Comparison of ENCODE assay signal across 15 cellular contexts in genomic region chr20:14148042-14148441, GRCh38.
DNase-seq lines count a peak whose midpoint lies in the region; TF ChIP-seq lines count a peak whose summit lies in the region.
"Had no signal": no experiment of that assay in that cellular context is flagged by ENCODE, and none has a peak within 500 bp of the region (broad histone marks: within the 10 kb centered on the region; RNA-seq: fewer than 3 reads in every experiment).

No MANE protein-coding gene starts in this region.

- peak; percentile 4 for DNase-seq in AG08396 (ENCODE audit: low spot score)
- DNase-seq in HT1080 (ENCODE audit: low read depth) = peak; percentile 3
- peak; percentile 41 for DNase-seq in astrocyte of the hippocampus (ENCODE audit: low read depth, low spot score)
- DNase-seq in fibroblast of villous mesenchyme (ENCODE audit: low read depth) = peak; percentile 82
- DNase-seq in SW 1271 (lab: John Stamatoyannopoulos, UW) = no peak
- DNase-seq in ecto neural progenitor cell (ENCODE audit: low spot score) = no peak
- no peak for DNase-seq in GM13977 (ENCODE audit: low spot score)
- DNase-seq in NCI-H1694 (lab: John Stamatoyannopoulos, UW) = no peak
- DNase-seq: AML-193, DMS79, HCEC 1CT, NCI-H1436 treated with DMSO at 0.1 percent for 48 hours, NCI-H2081, NCI-H2171 treated with DMSO at 0.1 percent for 48 hours, NCI-H774 had no signal

- TF ChIP-seq CTCF in fibroblast of villous mesenchyme (IDR thresholded peaks at IDR 0.05; ENCODE audit: insufficient read depth, low read depth, low read length) (no peak), GM13977 (IDR thresholded peaks at IDR 0.05; ENCODE audit: extremely low read depth, insufficient read depth, missing control alignments) (no peak)

- H3K4me3 ChIP-seq in fibroblast of villous mesenchyme (ENCODE audit: low read depth, low read length) = no peak overlapping the region

- in situ Hi-C loops in GM13977 (cut with MboI; ENCODE audit: low pct_unique_long_range_greater_than_20kb, low sequenced_read_pairs, unreplicated experiment) = no loop called here

Comparison
In these comparisons a context has a peak if more than half of its experiments do, and no peak if none do; other contexts are left out.
1. DNase-seq: peak in AG08396 (single experiment), HT1080 (single experiment), astrocyte of the hippocampus (single experiment) and fibroblast of villous mesenchyme (single experiment); none in SW 1271 (0 of 2), ecto neural progenitor cell (single experiment), GM13977 (single experiment) and NCI-H1694 (single experiment).